6 cellular contexts compared by ENCODE assay signal in genomic region chr4:683982-684571, GRCh38. TPM values are rescaled to one million over a fixed set of nuclear protein-coding genes. Genes with fewer than 3 reads are reported as not detected.
DNase-seq lines count a peak whose midpoint lies in the region; ATAC-seq and TF ChIP-seq lines count a peak whose summit lies in the region.

No MANE protein-coding gene starts in this region.

- H3K4me3 Mint-ChIP-seq in glutamatergic neuron (ENCODE audit: unreplicated experiment) = no peak overlapping the region

- H3K27me3 Mint-ChIP-seq in glutamatergic neuron (ENCODE audit: unreplicated experiment) = peaks cover 14% of the 10 kb centered on the region

- peak; percentile 66 for TF ChIP-seq CTCF in SU-DHL-6 (IDR thresholded peaks at IDR 0.05; ENCODE audit: insufficient read depth, low read length, poor library complexity, severe bottlenecking)
- peak; percentile 85 for TF ChIP-seq CTCF in glutamatergic neuron (IDR thresholded peaks at IDR 0.05; ENCODE audit: partially characterized antibody, unreplicated experiment)

- H3K4me2 ChIP-seq in SU-DHL-6 (ENCODE audit: low read depth, low read length, poor library complexity, severe bottlenecking) = no peak overlapping the region

- H3K4me3 ChIP-seq in SU-DHL-6 (ENCODE audit: insufficient read depth, low read length, poor library complexity, severe bottlenecking) = no peak overlapping the region

- no peak overlapping the region for H3K9ac ChIP-seq in SU-DHL-6 (ENCODE audit: low read length)

- no peaks in the 10 kb centered on the region for H3K36me3 ChIP-seq in SU-DHL-6 (ENCODE audit: low read length)

- ATAC-seq in HG03354 (IDR thresholded peaks at IDR 0.05; ENCODE audit: poor library complexity, severe bottlenecking, unreplicated experiment) = no peak

- H3K27ac ChIP-seq in SU-DHL-6 (ENCODE audit: low read depth, low read length) = no peak overlapping the region

- H3K4me1 Mint-ChIP-seq in glutamatergic neuron (ENCODE audit: low read depth, unreplicated experiment) = peaks cover 1% of the 10 kb centered on the region

- peaks cover 5% of the 10 kb centered on the region for H3K36me3 Mint-ChIP-seq in glutamatergic neuron (ENCODE audit: unreplicated experiment)

- H3K79me2 ChIP-seq in SU-DHL-6 (ENCODE audit: insufficient read depth, low read length) = no peaks in the 10 kb centered on the region

- H3K9me3 Mint-ChIP-seq in glutamatergic neuron (ENCODE audit: unreplicated experiment) = peaks cover 4% of the 10 kb centered on the region

- no peak overlapping the region for H3K27ac Mint-ChIP-seq in glutamatergic neuron (ENCODE audit: unreplicated experiment)

- no peaks in the 10 kb centered on the region for H3K27me3 ChIP-seq in SU-DHL-6 (ENCODE audit: low read length)

- H4K20me1 ChIP-seq in SU-DHL-6 (ENCODE audit: low read depth, low read length) = no peaks in the 10 kb centered on the region

- H2AFZ ChIP-seq in SU-DHL-6 (ENCODE audit: low read depth, low read length, severe bottlenecking) = no peak overlapping the region

- no peaks in the 10 kb centered on the region for H3K9me2 ChIP-seq in SU-DHL-6 (replicated peaks; ENCODE audit: insufficient read depth, low read length)

- no peaks in the 10 kb centered on the region for H3F3A ChIP-seq in SU-DHL-6 (ENCODE audit: insufficient read depth)

- no peaks in the 10 kb centered on the region for H3K9me3 ChIP-seq in SU-DHL-6 (ENCODE audit: insufficient read depth, low read length)

- peak; percentile 74 for DNase-seq in activated CD8-positive, alpha-beta memory T cell treated with anti-CD3 and anti-CD28 coated beads, Interleukin-2, amount 50 U/mL, for 48 hours
- no peak for DNase-seq in activated CD8-positive, alpha-beta memory T cell treated with anti-CD3 and anti-CD28 coated beads, Interleukin-2, amount 50 U/mL, for 4 hours
- DNase-seq in glutamatergic neuron (peak; percentile 74), stromal cell of bone marrow (ENCODE audit: low read depth) (peak; percentile 25)

RNA-seq across cellular contexts. Expression of gene SLC49A3, which starts 4.9 kb away (rescaled TPM):
- total RNA-seq in glutamatergic neuron (ENCODE audit: unreplicated experiment) = not detected

RNA-seq across cellular contexts. Expression of gene MYL5, which starts 9.7 kb away (rescaled TPM):
- 13.6 TPM for total RNA-seq in glutamatergic neuron (ENCODE audit: unreplicated experiment)

RNA-seq across cellular contexts. Expression of gene ATP5ME, which starts 10.0 kb away (rescaled TPM):
- 230 TPM for total RNA-seq in glutamatergic neuron (ENCODE audit: unreplicated experiment)

RNA-seq across cellular contexts. Expression of gene PCGF3, which starts 21.6 kb away (rescaled TPM):
- 122 TPM for total RNA-seq in glutamatergic neuron (ENCODE audit: unreplicated experiment)

RNA-seq across cellular contexts. Expression of gene PDE6B, which starts 58.7 kb away (rescaled TPM):
- 2.3 TPM for total RNA-seq in glutamatergic neuron (ENCODE audit: unreplicated experiment)
